ENCODE assay signal across 12 cellular contexts in genomic region chr16:89981414-89981813, GRCh38.
A peak's percentile ranks its signal among the peaks of the same experiment; 100 is the strongest.
DNase-seq lines count a peak whose midpoint lies in the region; ATAC-seq and TF ChIP-seq lines count a peak whose summit lies in the region.
"Had no signal": no experiment of that assay in that cellular context is flagged by ENCODE, and none has a peak within 500 bp of the region (broad histone marks: within the 10 kb centered on the region; RNA-seq: fewer than 3 reads in every experiment).

No MANE protein-coding gene starts in this region.

- in situ Hi-C loops in GM13976 (cut with MboI; ENCODE audit: low sequenced_read_pairs, unreplicated experiment) = no loop called here

- peak; percentile 54 for ATAC-seq in GM19351 (IDR thresholded peaks at IDR 0.05; ENCODE audit: unreplicated experiment)
- peak; percentile 70 for ATAC-seq in HG03521 (IDR thresholded peaks at IDR 0.05; ENCODE audit: unreplicated experiment)
- ATAC-seq in HG03457 (IDR thresholded peaks at IDR 0.05; ENCODE audit: unreplicated experiment) = no peak
- ATAC-seq: sciatic nerve had no signal

- peak; percentile 65 for DNase-seq in GM13976 (ENCODE audit: low spot score)
- peak; percentile 97 for DNase-seq in foreskin melanocyte
- DNase-seq in NCI-H82 treated with DMSO at 0.1 percent for 48 hours (lab: John Stamatoyannopoulos, UW; ENCODE audit: unreplicated experiment) = no peak
- DNase-seq in DMS53 (lab: John Stamatoyannopoulos, UW) = no peak
- DNase-seq: activated CD4-positive, CD25-positive, alpha-beta regulatory T cell; left ventricle myocardium inferior; NCI-H2107; testis had no signal

- no peak for TF ChIP-seq CTCF in GM13976 (IDR thresholded peaks at IDR 0.05; ENCODE audit: borderline replicate concordance, control extremely low read depth, extremely low read depth, insufficient read depth, missing control alignments)

Comparison
In these comparisons a context has a peak if more than half of its experiments do, and no peak if none do; other contexts are left out.
1. DNase-seq: peak in GM13976 (single experiment) and foreskin melanocyte (single experiment); none in NCI-H82 treated with DMSO at 0.1 percent for 48 hours (single experiment) and DMS53 (single experiment).